ENCODE assay signal across 25 cellular contexts in genomic region chr4:80104927-80105326, GRCh38. TPM values are rescaled to one million over a fixed set of nuclear protein-coding genes. Genes with fewer than 3 reads are reported as not detected.
DNase-seq lines count a peak whose midpoint lies in the region; ATAC-seq, FAIRE-seq and TF ChIP-seq lines count a peak whose summit lies in the region.
"Had no signal": no experiment of that assay in that cellular context is flagged by ENCODE, and none has a peak within 500 bp of the region (broad histone marks: within the 10 kb centered on the region; RNA-seq: fewer than 3 reads in every experiment).

No MANE protein-coding gene starts in this region.

- H3K9ac ChIP-seq in liver (ENCODE audit: low read depth in 1 of 2, low read length in 2 of 2), result no peak overlapping the region
- no peak overlapping the region for H3K9ac ChIP-seq in HepG2 (ENCODE audit: insufficient read depth, low read depth, low read length)
- H3K9ac ChIP-seq: BLaER1 treated with 17β-estradiol and CSF1 and Interleukin-3, amounts not matched to agents 10 nM and 100 nM had no signal

- TF ChIP-seq CTCF in liver (IDR thresholded peaks at IDR 0.05; ENCODE audit: low read depth, low read length, missing input control) (no peak), HepG2 (CRISPR knock-in tag; IDR thresholded peaks at IDR 0.05) (no peak), right lobe of liver (IDR thresholded peaks at IDR 0.05) (no peak), osteoblast (IDR thresholded peaks at IDR 0.05; ENCODE audit: extremely low read depth, low read depth, low read length) (no peak)

- in situ Hi-C loops in HepG2 (cut with HindIII; ENCODE audit: extremely low pct_ligation_motif_present, low pct_unique_long_range_greater_than_20kb), result no loop called here

- no peak for FAIRE-seq in HepG2 (lab: Jason Lieb, UNC)
- FAIRE-seq: A549, D721Med, GM12891, GM18507, H54 had no signal

- 32% methylated on average over 1 of the region's 1 CpG for WGBS in liver
- WGBS in HepG2 (ENCODE audit: low lambda C conversion rate), result 0% methylated on average over 1 of the region's 1 CpG
- 11% methylated on average over 1 of the region's 1 CpG for whole genome bisulfite sequencing in right lobe of liver (ENCODE audit: insufficient coverage, low coverage, low lambda C conversion rate, missing lambda C conversion rate)

- H3K36me3 ChIP-seq in liver (ENCODE audit: control insufficient read depth in 4 of 4, insufficient read depth in 3 of 4, low read depth in 1 of 4, low read length in 3 of 4) (no peaks in the 10 kb centered on the region), HepG2 (replicated peaks in 1 of 2; ENCODE audit: control insufficient read depth in 1 of 2, insufficient read depth in 2 of 2, low read length in 2 of 2) (no peaks in the 10 kb centered on the region), right lobe of liver (no peaks in the 10 kb centered on the region), osteoblast (ENCODE audit: insufficient read depth, low read length) (no peaks in the 10 kb centered on the region)
- H3K36me3 ChIP-seq: BE2C; BLaER1 treated with 17β-estradiol and CSF1 and Interleukin-3, amounts not matched to agents 10 nM and 100 nM; HAP-1 had no signal

- no TSS peak for BruUV-seq in HepG2 (replicated peaks; lab: Mats Ljungman, UMichigan)

- H3K27ac ChIP-seq in liver (ENCODE audit: low read depth in 1 of 2, low read length in 2 of 2) (no peak overlapping the region), HepG2 (ENCODE audit: extremely low read length, insufficient read depth, low read length) (no peak overlapping the region), right lobe of liver (peak overlapping the region in 1 of 3 donors; percentile 19), osteoblast (ENCODE audit: low read depth, low read length) (no peak overlapping the region)
- H3K27ac ChIP-seq: A549; BLaER1 treated with 17β-estradiol and CSF1 and Interleukin-3, amounts not matched to agents 10 nM and 100 nM had no signal

- H4K20me1 ChIP-seq in HepG2 (ENCODE audit: insufficient read depth, low read length) (no peaks in the 10 kb centered on the region), osteoblast (ENCODE audit: insufficient read depth, low read length) (no peaks in the 10 kb centered on the region)
- H4K20me1 ChIP-seq: BLaER1 treated with 17β-estradiol and CSF1 and Interleukin-3, amounts not matched to agents 10 nM and 100 nM had no signal

- H3K79me2 ChIP-seq in HepG2 (ENCODE audit: insufficient read depth, low read length), result no peaks in the 10 kb centered on the region
- no peaks in the 10 kb centered on the region for H3K79me2 ChIP-seq in osteoblast (ENCODE audit: insufficient read depth, low read length)

- ATAC-seq in HepG2 (no peak), right lobe of liver (peak in 3 of 4 donors; percentile 24 to 96 (median 24)), HG02884 (IDR thresholded peaks at IDR 0.05; ENCODE audit: unreplicated experiment) (no peak)
- ATAC-seq: A549 had no signal

- no peak overlapping the region for H2AFZ ChIP-seq in HepG2 (ENCODE audit: low read length)
- H2AFZ ChIP-seq in osteoblast (ENCODE audit: low read length), result no peak overlapping the region

- TF ChIP-seq POLR2A in HepG2 (IDR thresholded peaks at IDR 0.05; ENCODE audit: insufficient read depth in 1 of 2, low read depth in 2 of 2, low read length in 2 of 2) (no peak), right lobe of liver (IDR thresholded peaks at IDR 0.05) (no peak)

- POLR2A ChIA-PET in HepG2 (lab: Yijun Ruan, JAX), result no interaction called here

- H3K27me3 ChIP-seq in liver (ENCODE audit: control insufficient read depth in 4 of 4, insufficient read depth in 4 of 4, low read length in 3 of 4) (no peaks in the 10 kb centered on the region), HepG2 (ENCODE audit: control insufficient read depth in 1 of 2, insufficient read depth in 2 of 2, low read length in 2 of 2) (no peaks in the 10 kb centered on the region), right lobe of liver (no peaks in the 10 kb centered on the region), osteoblast (ENCODE audit: insufficient read depth, low read length) (no peaks in the 10 kb centered on the region)
- H3K27me3 ChIP-seq: BE2C; BLaER1 treated with 17β-estradiol and CSF1 and Interleukin-3, amounts not matched to agents 10 nM and 100 nM had no signal

- CTCF ChIA-PET in HepG2 (lab: Yijun Ruan, JAX; ENCODE audit: low intra/inter-chr PET ratio, low total read pairs), result no interaction called here

- peaks cover 0 to 9% (median 0%) of the 10 kb centered on the region in 4 donors for H3K9me3 ChIP-seq in liver (ENCODE audit: control insufficient read depth in 4 of 4, low read length in 3 of 4)
- H3K9me3 ChIP-seq in HepG2 (ENCODE audit: low read length), result peaks cover 14% of the 10 kb centered on the region; the same call in 1 of the 2 replicates
- H3K9me3 ChIP-seq in right lobe of liver, result peaks cover 0 to 13% (median 6%) of the 10 kb centered on the region in 4 donors
- no peaks in the 10 kb centered on the region for H3K9me3 ChIP-seq in osteoblast (ENCODE audit: low read depth, low read length)
- H3K9me3 ChIP-seq: A549, BE2C, HAP-1 had no signal

- no peaks in the 10 kb centered on the region for H3K4me1 ChIP-seq in liver (ENCODE audit: control insufficient read depth in 4 of 4, insufficient read depth in 4 of 4, low read length in 3 of 4)
- no peaks in the 10 kb centered on the region for H3K4me1 ChIP-seq in HepG2 (ENCODE audit: insufficient read depth, low read length)
- H3K4me1 ChIP-seq in right lobe of liver, result peaks cover 0 to 16% (median 0%) of the 10 kb centered on the region in 4 donors
- H3K4me1 ChIP-seq in osteoblast (ENCODE audit: insufficient read depth, low read length), result peaks cover 8% of the 10 kb centered on the region
- H3K4me1 ChIP-seq: A549, HAP-1 had no signal

- no peak for DNase-seq in HepG2 (ENCODE audit: low spot score)
- DNase-seq in right lobe of liver, result no peak
- DNase-seq in osteoblast (ENCODE audit: insufficient read length, low spot score, missing footprints), result peak; percentile 34
- DNase-seq in NCI-H524 treated with DMSO at 0.1 percent for 48 hours (lab: John Stamatoyannopoulos, UW), result no peak
- DNase-seq: 8988T; ACHN; AML-193; BE2C; CD4-positive, alpha-beta T cell; CD8-positive, alpha-beta memory T cell; DMS 273 treated with DMSO at 0.1 percent for 48 hours; DMS53; DMS79 treated with DMSO at 0.1 percent for 48 hours; GF-D8; GOT3; HFFc6 had no signal

- TF ChIP-seq EP300 in HepG2 (IDR thresholded peaks at IDR 0.05; ENCODE audit: low read depth in 2 of 2, low read length in 2 of 2) (no peak), HepG2 (CRISPR knock-in tag; IDR thresholded peaks at IDR 0.05; ENCODE audit: borderline replicate concordance) (no peak)

- no peak overlapping the region for H3K4me3 ChIP-seq in liver (ENCODE audit: low read depth in 1 of 3, low read length in 3 of 3)
- H3K4me3 ChIP-seq in HepG2 (replicated peaks in 1 of 3; ENCODE audit: insufficient read depth in 1 of 3, low read depth in 2 of 3, low read length in 3 of 3), result no peak overlapping the region
- no peak overlapping the region for H3K4me3 ChIP-seq in right lobe of liver
- H3K4me3 ChIP-seq in osteoblast (ENCODE audit: insufficient read depth, low read length), result no peak overlapping the region
- H3K4me3 ChIP-seq: A549; BLaER1 treated with 17β-estradiol and CSF1 and Interleukin-3, amounts not matched to agents 10 nM and 100 nM; HAP-1 had no signal

- no peak overlapping the region for H3K4me2 ChIP-seq in HepG2 (ENCODE audit: low read depth, low read length)
- H3K4me2 ChIP-seq in osteoblast (ENCODE audit: insufficient read depth, low read length), result no peak overlapping the region
- H3K4me2 ChIP-seq: A549; BLaER1 treated with 17β-estradiol and CSF1 and Interleukin-3, amounts not matched to agents 10 nM and 100 nM had no signal

- intact Hi-C loops in HepG2 (cut with micrococcal nuclease; ENCODE audit: unreplicated experiment) (no loop called here), right lobe of liver (cut with DNase I) (no loop called here)

- TF ChIP-seq RAD21 in liver (IDR thresholded peaks at IDR 0.05) (no peak), HepG2 (CRISPR knock-in tag; IDR thresholded peaks at IDR 0.05) (no peak)

TF ChIP-seq in liver, 16 proteins besides CTCF, POLR2A, EP300 and RAD21 (continues in another document):
- TF ChIP-seq RXRA (IDR thresholded peaks at IDR 0.05) (peak; percentile 5 to 13), ATF3 (IDR thresholded peaks at IDR 0.05) (no peak)

TF ChIP-seq in HepG2, 621 proteins besides CTCF, POLR2A, EP300 and RAD21 (continues in another document):
- no peak for TF ChIP-seq NFYB (CRISPR knock-in tag; IDR thresholded peaks at IDR 0.05)

RNA-seq across cellular contexts. Expression of gene ANTXR2, which starts 31.9 kb away (rescaled TPM):
- 10 to 100 TPM; 19.3 to 30.5 TPM for total RNA-seq in liver
- 10 to 100 TPM; 16.1 to 23.3 TPM for polyA plus RNA-seq in liver
- 8.4 and 14.5 TPM in 2 replicates for total RNA-seq in HepG2 (2016; rRNA removed; fragmentation: Illumina TruSeq; extraction: Trizol)
- 0.62 and 1.0 TPM in 2 replicates for total RNA-seq in HepG2 (2016; cell fraction: cytosol; rRNA removed; fragmentation: Illumina TruSeq; extraction: Trizol; ENCODE audit: low read depth)
- total RNA-seq in HepG2 (2016; cell fraction: insoluble cytoplasmic fraction; rRNA removed; fragmentation: Illumina TruSeq; extraction: Trizol), result 7.1 and 13.3 TPM in 2 replicates
- total RNA-seq in HepG2 (2016; cell fraction: membrane; rRNA removed; fragmentation: Illumina TruSeq; extraction: Trizol), result 2.1 and 3.1 TPM in 2 replicates
- total RNA-seq in HepG2 (2016; cell fraction: nucleus; rRNA removed; fragmentation: Illumina TruSeq; extraction: Trizol), result 18.8 and 20.1 TPM in 2 replicates
- polyA plus RNA-seq in HepG2 (2011; rRNA removed), result 4.6 and 4.8 TPM in 2 replicates
- 1.8 and 3.7 TPM in 2 replicates for polyA plus RNA-seq in HepG2 (2011; cell fraction: cytosol; rRNA removed)
- 1.8 and 2.6 TPM in 2 replicates for polyA plus RNA-seq in HepG2 (2011; cell fraction: nucleus; rRNA removed)
- 4.9 and 8.5 TPM in 2 replicates for polyA plus RNA-seq in HepG2 (2012)
- 0.26 and 0.31 TPM in 2 replicates for polyA plus RNA-seq in HepG2 (2016; cell fraction: cytosol; fragmentation: Illumina TruSeq; extraction: Trizol; ENCODE audit: low read depth)
- 4.9 and 5.3 TPM in 2 replicates for polyA plus RNA-seq in HepG2 (2016; cell fraction: insoluble cytoplasmic fraction; fragmentation: Illumina TruSeq; extraction: Trizol; ENCODE audit: low read depth)
- polyA plus RNA-seq in HepG2 (2016; cell fraction: membrane; fragmentation: Illumina TruSeq; extraction: Trizol; ENCODE audit: low read depth), result 0.70 and 1.4 TPM in 2 replicates
- 11.4 and 13.9 TPM in 2 replicates for polyA plus RNA-seq in HepG2 (2016; cell fraction: nucleus; fragmentation: Illumina TruSeq; extraction: Trizol; ENCODE audit: insufficient read depth, low read depth)
- polyA minus RNA-seq in HepG2 (2011; rRNA and poly(A)+ RNA removed; ENCODE audit: low replicate concordance), result 4.2 TPM in 1 of 2 replicates, not detected in the other
- polyA minus RNA-seq in HepG2 (2011; cell fraction: cytosol; rRNA and poly(A)+ RNA removed), result 6.0 and 10.0 TPM in 2 replicates
- 21.8 and 32.9 TPM in 2 replicates for polyA minus RNA-seq in HepG2 (2011; cell fraction: nucleus; rRNA and poly(A)+ RNA removed)
- 10 to 100 TPM; 24.5 to 86.0 (median 33.7) TPM for total RNA-seq in right lobe of liver
- 86.9 and 97.4 TPM in 2 replicates for total RNA-seq in osteoblast

Comparison
In these comparisons a context has a peak if more than half of its experiments do, and no peak if none do; other contexts are left out.
1. ATAC-seq: peak in right lobe of liver (3 of 4); none in HepG2 (single experiment) and HG02884 (single experiment).